In genomic region chr20:62577447-62577846, GRCh38 we compare ENCODE assay signal across 21 cellular contexts.
DNase-seq lines count a peak whose midpoint lies in the region; ATAC-seq, FAIRE-seq and TF ChIP-seq lines count a peak whose summit lies in the region.
"Had no signal": no experiment of that assay in that cellular context is flagged by ENCODE, and none has a peak within 500 bp of the region (broad histone marks: within the 10 kb centered on the region; RNA-seq: fewer than 3 reads in every experiment).

No MANE protein-coding gene starts in this region.

- no peaks in the 10 kb centered on the region for H3K9me2 ChIP-seq in GM23248 (ENCODE audit: insufficient read depth)

- intact Hi-C loops in HepG2 (cut with micrococcal nuclease; ENCODE audit: unreplicated experiment), result no loop called here
- intact Hi-C loops in right lobe of liver (cut with DNase I), result no loop called here
- intact Hi-C loops in left ventricle myocardium superior (cut with micrococcal nuclease), result no loop called here
- intact Hi-C loops in activated T-helper 2 cell treated with anti-CD3 and anti-CD28 coated beads, Interferon-gamma antibody, Interleukin-2, Interleukin-4, amounts not matched to agents 10 μg/mL and 5 μg/mL and 100 μg/mL, durations not matched to agents 14 hours and 24 hours and 36 hours (cut with micrococcal nuclease), result no loop called here

- H3K27me3 Mint-ChIP-seq in activated T-helper 2 cell treated with anti-CD3 and anti-CD28 coated beads, Interferon-gamma antibody, Interleukin-2, Interleukin-4, amounts not matched to agents 10 μg/mL and 5 μg/mL and 100 μg/mL, durations not matched to agents 14 hours and 24 hours and 36 hours (ENCODE audit: low read depth), result peaks cover 25% of the 10 kb centered on the region

- H3K36me3 Mint-ChIP-seq in activated T-helper 2 cell treated with anti-CD3 and anti-CD28 coated beads, Interferon-gamma antibody, Interleukin-2, Interleukin-4, amounts not matched to agents 10 μg/mL and 5 μg/mL and 100 μg/mL, durations not matched to agents 14 hours and 24 hours and 36 hours (ENCODE audit: low read depth), result no peaks in the 10 kb centered on the region
- H3K36me3 Mint-ChIP-seq: brain had no signal

- TF ChIP-seq EP300 in HepG2 (IDR thresholded peaks at IDR 0.05; ENCODE audit: low read depth in 2 of 2, low read length in 2 of 2) (no peak), HepG2 (CRISPR knock-in tag; IDR thresholded peaks at IDR 0.05; ENCODE audit: borderline replicate concordance) (no peak; the same call in 1 of the 2 replicates)

- no peak overlapping the region for H3K27ac ChIP-seq in HepG2 (ENCODE audit: extremely low read length, insufficient read depth, low read length)
- no peak overlapping the region for H3K27ac ChIP-seq in right lobe of liver
- no peak overlapping the region for H3K27ac ChIP-seq in GM23248
- H3K27ac ChIP-seq in osteoblast (ENCODE audit: low read depth, low read length), result no peak overlapping the region
- H3K27ac ChIP-seq: SJSA1 had no signal

- H3K27me3 ChIP-seq in HepG2 (ENCODE audit: control insufficient read depth in 1 of 2, insufficient read depth in 2 of 2, low read length in 2 of 2), result peaks cover 9 to 94% of the 10 kb centered on the region in 2 experiments; a peak in 4 of 5 replicates
- peaks cover 0 to 20% of the 10 kb centered on the region in 2 donors for H3K27me3 ChIP-seq in right lobe of liver
- peaks cover 39% of the 10 kb centered on the region for H3K27me3 ChIP-seq in GM23248 (replicated peaks; ENCODE audit: insufficient read depth)
- peaks cover 40% of the 10 kb centered on the region for H3K27me3 ChIP-seq in osteoblast (ENCODE audit: insufficient read depth, low read length)

- CTCF ChIA-PET in HepG2 (lab: Yijun Ruan, JAX; ENCODE audit: low intra/inter-chr PET ratio, low total read pairs), result no interaction called here

- H3K4me3 ChIP-seq in HepG2 (replicated peaks in 1 of 3; ENCODE audit: insufficient read depth in 1 of 3, low read depth in 2 of 3, low read length in 3 of 3), result no peak overlapping the region
- no peak overlapping the region for H3K4me3 ChIP-seq in right lobe of liver
- no peak overlapping the region for H3K4me3 ChIP-seq in GM23248
- no peak overlapping the region for H3K4me3 ChIP-seq in osteoblast (ENCODE audit: insufficient read depth, low read length)
- H3K4me3 ChIP-seq: SJSA1 had no signal

- no peak overlapping the region for H3K4me2 ChIP-seq in HepG2 (ENCODE audit: low read depth, low read length)
- H3K4me2 ChIP-seq in GM23248 (ENCODE audit: unreplicated experiment), result no peak overlapping the region
- H3K4me2 ChIP-seq in osteoblast (ENCODE audit: insufficient read depth, low read length), result no peak overlapping the region

- no peak overlapping the region for H2AFZ ChIP-seq in HepG2 (ENCODE audit: low read length)
- H2AFZ ChIP-seq in GM23248, result no peak overlapping the region
- H2AFZ ChIP-seq in osteoblast (ENCODE audit: low read length), result no peak overlapping the region

- H3K36me3 ChIP-seq in HepG2 (replicated peaks in 1 of 2; ENCODE audit: control insufficient read depth in 1 of 2, insufficient read depth in 2 of 2, low read length in 2 of 2) (no peaks in the 10 kb centered on the region), right lobe of liver (no peaks in the 10 kb centered on the region), GM23248 (ENCODE audit: low read depth) (no peaks in the 10 kb centered on the region), osteoblast (ENCODE audit: insufficient read depth, low read length) (no peaks in the 10 kb centered on the region)
- H3K36me3 ChIP-seq: SJSA1 had no signal

- TF ChIP-seq CTCF in HepG2 (CRISPR knock-in tag; IDR thresholded peaks at IDR 0.05) (no peak), right lobe of liver (IDR thresholded peaks at IDR 0.05) (no peak), osteoblast (IDR thresholded peaks at IDR 0.05; ENCODE audit: extremely low read depth, low read depth, low read length) (no peak)

- 13% methylated on average over 11 of the region's 17 CpGs for WGBS in HepG2 (ENCODE audit: low lambda C conversion rate)
- 15% methylated on average over 5 of the region's 17 CpGs for WGBS in right lobe of liver (ENCODE audit: insufficient coverage, low coverage, low lambda C conversion rate, missing lambda C conversion rate)
- 18 to 22% methylated on average over 17 of the region's 17 CpGs for WGBS in GM23248 (ENCODE audit: low coverage in 1 of 2, low lambda C conversion rate in 2 of 2, missing lambda C conversion rate in 2 of 2), 2 experiments

- H3K4me1 ChIP-seq in HepG2 (ENCODE audit: insufficient read depth, low read length) (no peaks in the 10 kb centered on the region), right lobe of liver (no peaks in the 10 kb centered on the region), GM23248 (ENCODE audit: insufficient read depth) (no peaks in the 10 kb centered on the region), osteoblast (ENCODE audit: insufficient read depth, low read length) (no peaks in the 10 kb centered on the region)
- H3K4me1 ChIP-seq: SJSA1 had no signal

- H3K4me1 Mint-ChIP-seq in activated T-helper 2 cell treated with anti-CD3 and anti-CD28 coated beads, Interferon-gamma antibody, Interleukin-2, Interleukin-4, amounts not matched to agents 10 μg/mL and 5 μg/mL and 100 μg/mL, durations not matched to agents 14 hours and 24 hours and 36 hours (ENCODE audit: low read depth), result no peaks in the 10 kb centered on the region

- H3K27ac Mint-ChIP-seq in activated T-helper 2 cell treated with anti-CD3 and anti-CD28 coated beads, Interferon-gamma antibody, Interleukin-2, Interleukin-4, amounts not matched to agents 10 μg/mL and 5 μg/mL and 100 μg/mL, durations not matched to agents 14 hours and 24 hours and 36 hours, result no peak overlapping the region
- H3K27ac Mint-ChIP-seq: activated T-cell treated with anti-CD3 and anti-CD28 coated beads, Interleukin-2, amount 50 U/mL, for 24 hours; naive thymus-derived CD8-positive, alpha-beta T cell had no signal

- DNase-seq in HepG2 (ENCODE audit: low spot score) (no peak), right lobe of liver (no peak), NCI-H69 (lab: John Stamatoyannopoulos, UW) (peak; percentile 6), left ventricle myocardium superior (peak; percentile 67), GM23248 (no peak), osteoblast (ENCODE audit: insufficient read length, low spot score, missing footprints) (no peak)
- DNase-seq in activated naive CD4-positive, alpha-beta T cell treated with anti-CD3 and anti-CD28 coated beads, Interleukin-2, amount 50 U/mL, for 16 hours, result no peak
- no peak for DNase-seq in activated T-helper 2 cell treated with anti-CD3 and anti-CD28 coated beads, Interferon-gamma antibody, Interleukin-2, Interleukin-4, amounts not matched to agents 10 μg/mL and 5 μg/mL and 100 μg/mL, durations not matched to agents 14 hours and 24 hours and 36 hours (ENCODE audit: low spot score)
- DNase-seq: activated T-cell treated with anti-CD3 and anti-CD28 coated beads, Interleukin-2, amount 50 U/mL, for 24 hours; C1 segment of cervical spinal cord; effector CD8-positive, alpha-beta T cell; HCEC 1CT; naive thymus-derived CD8-positive, alpha-beta T cell; NCI-H1105 treated with DMSO at 0.1 percent for 48 hours; stimulated activated CD4-positive, alpha-beta T cell treated with anti-CD3 and anti-CD28 coated beads, Interleukin-4, amount 100 ng/mL, for 4 hours; stimulated activated naive CD4-positive, alpha-beta T cell treated with Interleukin-2 at 50 U/mL for 16 hours; T-helper 1 cell had no signal

- no peak overlapping the region for H3K4me3 Mint-ChIP-seq in activated T-helper 2 cell treated with anti-CD3 and anti-CD28 coated beads, Interferon-gamma antibody, Interleukin-2, Interleukin-4, amounts not matched to agents 10 μg/mL and 5 μg/mL and 100 μg/mL, durations not matched to agents 14 hours and 24 hours and 36 hours (ENCODE audit: low read depth)
- H3K4me3 Mint-ChIP-seq: activated T-cell treated with anti-CD3 and anti-CD28 coated beads, Interleukin-2, amount 50 U/mL, for 24 hours; naive thymus-derived CD8-positive, alpha-beta T cell had no signal

- H3K9me3 ChIP-seq in HepG2 (ENCODE audit: low read length) (no peaks in the 10 kb centered on the region), right lobe of liver (no peaks in the 10 kb centered on the region), GM23248 (ENCODE audit: low read depth) (no peaks in the 10 kb centered on the region), osteoblast (ENCODE audit: low read depth, low read length) (no peaks in the 10 kb centered on the region)

- no peaks in the 10 kb centered on the region for H3F3A ChIP-seq in GM23248 (ENCODE audit: insufficient read depth)

- POLR2A ChIA-PET in HepG2 (lab: Yijun Ruan, JAX), result no interaction called here

- ATAC-seq in HepG2, result peak; percentile 10; the same call in 1 of the 3 replicates
- ATAC-seq in right lobe of liver, result no peak
- peak; percentile 56 for ATAC-seq in left ventricle myocardium superior
- ATAC-seq: naive thymus-derived CD8-positive, alpha-beta T cell had no signal

- in situ Hi-C loops in HepG2 (cut with HindIII; ENCODE audit: extremely low pct_ligation_motif_present, low pct_unique_long_range_greater_than_20kb) (no loop called here), GM23248 (cut with MboI) (no loop called here)

- BruUV-seq in HepG2 (replicated peaks; lab: Mats Ljungman, UMichigan), result no TSS peak

- H3K79me2 ChIP-seq in HepG2 (ENCODE audit: insufficient read depth, low read length) (no peaks in the 10 kb centered on the region), GM23248 (ENCODE audit: insufficient read depth) (no peaks in the 10 kb centered on the region), osteoblast (ENCODE audit: insufficient read depth, low read length) (no peaks in the 10 kb centered on the region)

- no peak for TF ChIP-seq RAD21 in HepG2 (CRISPR knock-in tag; IDR thresholded peaks at IDR 0.05)

- peaks cover 16% of the 10 kb centered on the region; the same call in 1 of the 2 replicates for H4K20me1 ChIP-seq in HepG2 (ENCODE audit: insufficient read depth, low read length)
- H4K20me1 ChIP-seq in GM23248 (ENCODE audit: insufficient read depth), result no peaks in the 10 kb centered on the region
- H4K20me1 ChIP-seq in osteoblast (ENCODE audit: insufficient read depth, low read length), result peaks cover 2% of the 10 kb centered on the region

- FAIRE-seq in HepG2 (lab: Jason Lieb, UNC), result no peak
- FAIRE-seq: D721Med, TTC549 had no signal

- no peak overlapping the region for H3K9ac ChIP-seq in HepG2 (ENCODE audit: insufficient read depth, low read depth, low read length)
- no peak overlapping the region for H3K9ac ChIP-seq in GM23248

- TF ChIP-seq POLR2A in HepG2 (IDR thresholded peaks at IDR 0.05; ENCODE audit: insufficient read depth in 1 of 2, low read depth in 2 of 2, low read length in 2 of 2), result no peak
- TF ChIP-seq POLR2A in right lobe of liver (IDR thresholded peaks at IDR 0.05), result no peak

- H3K9me3 Mint-ChIP-seq in activated T-helper 2 cell treated with anti-CD3 and anti-CD28 coated beads, Interferon-gamma antibody, Interleukin-2, Interleukin-4, amounts not matched to agents 10 μg/mL and 5 μg/mL and 100 μg/mL, durations not matched to agents 14 hours and 24 hours and 36 hours, result no peaks in the 10 kb centered on the region
- H3K9me3 Mint-ChIP-seq: activated T-cell treated with anti-CD3 and anti-CD28 coated beads, Interleukin-2, amount 50 U/mL, for 24 hours; naive thymus-derived CD8-positive, alpha-beta T cell had no signal

TF ChIP-seq in HepG2, 621 proteins besides CTCF, POLR2A, EP300 and RAD21 (continues in another document):
- peak; percentile 28; the same call in 1 of the 2 replicates for TF ChIP-seq MATR3 (CRISPR knock-in tag; IDR thresholded peaks at IDR 0.05)
- TF ChIP-seq CREB1 (IDR thresholded peaks at IDR 0.05), result peak; percentile 73
- TF ChIP-seq CREB1 (CRISPR knock-in tag; IDR thresholded peaks at IDR 0.05), result no peak

Comparison
In these comparisons a context has a peak if more than half of its experiments do, and no peak if none do; other contexts are left out.
1. ATAC-seq: peak in HepG2 (single experiment) and left ventricle myocardium superior (single experiment); none in right lobe of liver (0 of 4).
2. DNase-seq: peak in NCI-H69 (single experiment) and left ventricle myocardium superior (single experiment); none in HepG2 (single experiment), right lobe of liver (0 of 3), GM23248 (single experiment), osteoblast (single experiment), activated naive CD4-positive, alpha-beta T cell treated with anti-CD3 and anti-CD28 coated beads, Interleukin-2, amount 50 U/mL, for 16 hours (single experiment) and activated T-helper 2 cell treated with anti-CD3 and anti-CD28 coated beads, Interferon-gamma antibody, Interleukin-2, Interleukin-4, amounts not matched to agents 10 μg/mL and 5 μg/mL and 100 μg/mL, durations not matched to agents 14 hours and 24 hours and 36 hours (single experiment).